23 cellular contexts compared by ENCODE assay signal in the genomic region with DNA sequence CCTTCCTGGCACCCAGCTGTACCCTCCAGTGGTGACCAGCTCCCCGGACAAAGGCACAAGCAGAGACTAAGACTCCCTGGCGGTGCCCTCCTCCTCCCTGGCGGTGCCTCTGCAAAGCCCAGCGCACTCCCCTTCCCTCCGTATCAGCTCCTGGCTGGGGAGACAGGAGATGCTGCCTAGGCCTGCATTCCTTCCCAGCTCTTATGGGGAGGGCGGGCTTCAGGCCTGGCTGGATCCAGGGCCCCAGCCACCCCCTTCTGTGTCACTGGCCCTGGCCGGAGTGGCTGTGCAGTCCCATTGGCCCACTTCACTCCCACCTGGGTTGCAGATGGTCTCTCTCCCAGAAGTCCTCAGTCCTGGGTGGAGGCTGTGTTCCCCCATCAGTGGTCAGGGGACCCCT. TPM values are rescaled to one million over a fixed set of nuclear protein-coding genes. Genes with fewer than 3 reads are reported as not detected.
"Had no signal": no experiment of that assay in that cellular context is flagged by ENCODE, and none has a peak within 500 bp of the region (broad histone marks: within the 10 kb centered on the region; RNA-seq: fewer than 3 reads in every experiment).

No MANE protein-coding gene starts in this region.

- H3K36me3 Mint-ChIP-seq: type B pancreatic cell had no signal

- H3K4me3 ChIP-seq: coronary artery, gastrocnemius medialis, heart right ventricle, psoas muscle, sigmoid colon, skin epidermis, stomach, thoracic aorta had no signal

- H3K9me3 Mint-ChIP-seq: type B pancreatic cell had no signal

- H3K36me3 ChIP-seq: gastrocnemius medialis, heart right ventricle, neutrophil, sigmoid colon, stomach, thoracic aorta had no signal

- H3K27me3 Mint-ChIP-seq: type B pancreatic cell had no signal

- H3K27me3 ChIP-seq: gastrocnemius medialis, heart right ventricle, neutrophil, sigmoid colon, stomach had no signal

- DNase-seq: effector CD4-positive, alpha-beta T cell; gastrocnemius medialis; hypothalamus; islet precursor cell; midbrain; nephron progenitor cell; psoas muscle; sigmoid colon; stimulated activated CD4-positive, alpha-beta T cell treated with anti-CD3 and anti-CD28 coated beads, Interleukin-2, amount 100 ng/mL, for 24 hours; stimulated activated CD4-positive, alpha-beta T cell treated with anti-CD3 and anti-CD28 coated beads, Interleukin-4, amount 100 ng/mL, for 4 hours; stimulated activated naive CD4-positive, alpha-beta T cell; stomach had no signal

- H3K4me3 Mint-ChIP-seq: nephron progenitor cell, type B pancreatic cell had no signal

- H3K27ac ChIP-seq: coronary artery, gastrocnemius medialis, neutrophil, psoas muscle, sigmoid colon, stomach, thoracic aorta had no signal

- ATAC-seq: esophagus mucosa, gastrocnemius medialis, left lobe of liver, psoas muscle had no signal

- H3K9me3 ChIP-seq: gastrocnemius medialis, heart right ventricle, neutrophil, psoas muscle, sigmoid colon, stomach, thoracic aorta had no signal

- H3K27ac Mint-ChIP-seq: nephron progenitor cell, type B pancreatic cell had no signal

- H3K4me1 ChIP-seq: gastrocnemius medialis, psoas muscle, sigmoid colon had no signal

RNA-seq across cellular contexts. Expression of gene LCN12, which starts 6.4 kb away (rescaled TPM):
- total RNA-seq: dermis microvascular lymphatic vessel endothelial cell, gastrocnemius medialis, lower leg skin, osteoblast had no signal

RNA-seq across cellular contexts. Expression of gene C8G, which starts 13.4 kb away (rescaled TPM):
- total RNA-seq: esophagus mucosa, lower leg skin, osteoblast, sigmoid colon, stomach, thoracic aorta had no signal

RNA-seq across cellular contexts. Expression of gene LCNL1, which starts 24.3 kb away (rescaled TPM):
- total RNA-seq: dermis microvascular lymphatic vessel endothelial cell, left lobe of liver, stomach, thoracic aorta had no signal
